ENCODE assay signal across 8 cellular contexts in the genomic region with DNA sequence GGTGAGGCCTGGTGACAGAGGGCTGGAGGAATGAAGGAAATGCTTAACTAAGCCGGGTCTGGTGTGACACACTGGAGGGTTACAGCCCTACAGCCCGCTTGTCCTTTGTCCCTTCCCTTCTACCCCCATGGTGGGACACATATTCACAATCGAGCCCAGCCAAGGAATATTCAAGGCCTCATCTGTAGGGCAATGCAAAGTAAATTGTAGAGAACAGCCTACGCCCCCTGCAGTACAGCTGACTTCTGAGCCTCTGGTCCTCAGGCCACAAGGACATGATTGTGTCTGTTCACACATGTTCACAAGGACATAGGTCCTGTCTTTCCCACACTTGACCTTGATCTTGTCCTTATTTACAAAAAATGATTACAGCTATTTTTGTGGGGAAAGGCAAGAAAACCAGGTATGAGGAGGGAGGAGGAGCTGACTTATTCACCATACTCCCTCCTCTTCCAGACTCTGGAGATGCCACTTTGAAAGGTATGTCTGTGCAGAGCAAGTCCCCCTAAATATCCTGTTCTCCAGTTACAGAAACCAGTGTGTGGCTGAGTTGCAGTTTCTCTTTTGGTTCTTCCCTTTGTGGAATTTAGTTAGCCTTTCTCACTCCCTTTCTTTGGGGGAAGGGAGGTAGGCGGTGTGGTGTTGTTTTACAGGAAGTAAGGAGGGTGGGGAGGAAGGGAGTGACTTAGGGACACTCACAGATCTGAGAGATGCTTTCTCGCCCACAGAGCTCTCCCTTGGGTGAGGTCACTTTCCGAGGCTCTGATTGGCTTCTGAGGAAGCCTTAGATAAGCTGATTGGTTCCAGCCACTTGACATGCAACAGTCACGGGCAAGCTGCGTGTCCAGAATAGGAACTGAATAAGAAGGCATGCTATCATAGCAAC.
A peak's percentile ranks its signal among the peaks of the same experiment; 100 is the strongest.
DNase-seq lines count a peak whose midpoint lies in the region; ATAC-seq, FAIRE-seq and TF ChIP-seq lines count a peak whose summit lies in the region.

No MANE protein-coding gene starts in this region.

- DNase-seq in AG04449 (ENCODE audit: low read depth, low spot score) = peak; percentile 100
- DNase-seq in NCI-H345 (lab: John Stamatoyannopoulos, UW) = peak; percentile 100
- peak; percentile 69 for DNase-seq in activated CD4-positive, CD25-positive, alpha-beta regulatory T cell treated with anti-CD3 and anti-CD28 coated beads, Interleukin-2, amount 50 U/mL, for 72 hours
- DNase-seq in stimulated activated CD4-positive, alpha-beta T cell treated with anti-CD3 and anti-CD28 coated beads, Interleukin-1b, Interleukin-23, amount 100 ng/mL, for 24 hours (ENCODE audit: low read depth in 4 of 4, low spot score in 1 of 4) = peak in 3 of 4 experiments; percentile 47 to 72 (median 61)

- CTCF ChIA-PET in AG04449 (lab: Yijun Ruan, JAX) = interaction anchor here (0.7 to 24.4 kb wide), 18 partner anchors 13 to 153 kb away, joined by 3 to 787 read pairs (median 6); a partner anchor contains a TSS

- peak; percentile 42 for TF ChIP-seq CTCF in AG04449 (IDR thresholded peaks at IDR 0.05; ENCODE audit: insufficient read depth, low read length, missing control alignments)

- H3K27me3 ChIP-seq in layer of hippocampus (ENCODE audit: control insufficient read depth, insufficient read depth, low read length) = no peaks in the 10 kb centered on the region

- H3K27ac ChIP-seq in layer of hippocampus (ENCODE audit: low read depth, low read length) = peak overlapping the region; percentile 76

- peak overlapping the region; percentile 31 for H3K4me3 ChIP-seq in AG04449 (ENCODE audit: low read depth, low read length)

- ATAC-seq in GM18868 (IDR thresholded peaks at IDR 0.05; ENCODE audit: unreplicated experiment) = peak; percentile 90
- peak; percentile 84 for ATAC-seq in HG03108 (IDR thresholded peaks at IDR 0.05; ENCODE audit: unreplicated experiment)

- POLR2A ChIA-PET in AG04449 (lab: Yijun Ruan, JAX) = interaction anchor here (0.6 to 2.8 kb wide), 8 partner anchors 10 to 87 kb away, joined by 3 to 15 read pairs (median 4); a partner anchor contains a TSS

- FAIRE-seq in colon (lab: Jason Lieb, UNC) = peak; percentile 68

Comparison
In these comparisons a context has a peak if more than half of its experiments do, and no peak if none do; other contexts are left out.
1. Peak in every context shown above with its lines: DNase-seq, ATAC-seq, H3K4me3 ChIP-seq and H3K27ac ChIP-seq.